13 cellular contexts compared by ENCODE assay signal in genomic region chr2:85642725-85643124, GRCh38. TPM values are rescaled to one million over a fixed set of nuclear protein-coding genes. Genes with fewer than 3 reads are reported as not detected.
DNase-seq lines count a peak whose midpoint lies in the region; ATAC-seq lines count a peak whose summit lies in the region.
"Had no signal": no experiment of that assay in that cellular context is flagged by ENCODE, and none has a peak within 500 bp of the region (broad histone marks: within the 10 kb centered on the region; RNA-seq: fewer than 3 reads in every experiment).

No MANE protein-coding gene starts in this region.

- peak overlapping the region; percentile 33 for H3K4me3 Mint-ChIP-seq in T-helper 17 cell
- H3K4me3 Mint-ChIP-seq in stimulated activated naive CD8-positive, alpha-beta T cell treated with anti-CD3 and anti-CD28 coated beads, Interleukin-15, amount 100 ng/mL, for 72 hours, result no peak overlapping the region
- H3K4me3 Mint-ChIP-seq: brain had no signal

- H3K9me3 ChIP-seq in T-helper 17 cell (ENCODE audit: control insufficient read depth, low read length, poor library complexity, severe bottlenecking), result no peaks in the 10 kb centered on the region
- H3K9me3 ChIP-seq: MG63, tibial artery had no signal

- ATAC-seq in left ventricle myocardium superior, result no peak
- peak; percentile 83 for ATAC-seq in HG02798 (IDR thresholded peaks at IDR 0.05; ENCODE audit: poor library complexity, unreplicated experiment)
- peak; percentile 60 for ATAC-seq in T-helper 17 cell
- ATAC-seq in stimulated activated naive CD8-positive, alpha-beta T cell treated with anti-CD3 and anti-CD28 coated beads, Interleukin-15, amount 100 ng/mL, for 72 hours, result peak; percentile 86
- ATAC-seq in left colon, result no peak

- peaks cover 7% of the 10 kb centered on the region for H3K4me1 Mint-ChIP-seq in T-helper 17 cell
- H3K4me1 Mint-ChIP-seq in stimulated activated naive CD8-positive, alpha-beta T cell treated with anti-CD3 and anti-CD28 coated beads, Interleukin-15, amount 100 ng/mL, for 72 hours, result peaks cover 19% of the 10 kb centered on the region
- H3K4me1 Mint-ChIP-seq: brain had no signal

- peaks cover 3% of the 10 kb centered on the region for H3K36me3 Mint-ChIP-seq in T-helper 17 cell (ENCODE audit: low read depth)

- DNase-seq in cardiac septum (ENCODE audit: low spot score), result peak; percentile 6
- DNase-seq in left ventricle myocardium superior, result no peak
- DNase-seq in T-helper 17 cell, result no peak
- DNase-seq in stimulated activated naive CD8-positive, alpha-beta T cell treated with anti-CD3 and anti-CD28 coated beads, Interleukin-15, amount 100 ng/mL, for 72 hours, result no peak
- no peak for DNase-seq in left colon
- no peak for DNase-seq in RKO (ENCODE audit: low spot score)
- no peak for DNase-seq in Ammon's horn (ENCODE audit: low spot score)
- DNase-seq: hypothalamus; MG63; stimulated activated CD4-positive, alpha-beta T cell treated with anti-CD3 and anti-CD28 coated beads, Interleukin-12 subunit alpha, Interleukin-12 subunit beta, amount 100 ng/mL, for 4 hours; tibial artery had no signal

- no peaks in the 10 kb centered on the region for H3K27me3 Mint-ChIP-seq in T-helper 17 cell
- H3K27me3 Mint-ChIP-seq in stimulated activated naive CD8-positive, alpha-beta T cell treated with anti-CD3 and anti-CD28 coated beads, Interleukin-15, amount 100 ng/mL, for 72 hours, result no peaks in the 10 kb centered on the region
- H3K27me3 Mint-ChIP-seq: brain had no signal

- intact Hi-C loops in cardiac septum (cut with DNase I) (no loop called here), left ventricle myocardium superior (cut with micrococcal nuclease) (no loop called here), left colon (cut with DNase I, micrococcal nuclease) (no loop called here)

- H3K27ac Mint-ChIP-seq in T-helper 17 cell, result peak overlapping the region; percentile 79
- H3K27ac Mint-ChIP-seq in stimulated activated naive CD8-positive, alpha-beta T cell treated with anti-CD3 and anti-CD28 coated beads, Interleukin-15, amount 100 ng/mL, for 72 hours, result peak overlapping the region; percentile 48 to 58
- H3K27ac Mint-ChIP-seq: brain had no signal

- no peaks in the 10 kb centered on the region for H3K9me3 Mint-ChIP-seq in stimulated activated naive CD8-positive, alpha-beta T cell treated with anti-CD3 and anti-CD28 coated beads, Interleukin-15, amount 100 ng/mL, for 72 hours
- H3K9me3 Mint-ChIP-seq: brain had no signal

RNA-seq across cellular contexts. Expression of gene SFTPB, which starts 25.3 kb away (rescaled TPM):
- total RNA-seq in cardiac septum, result not detected
- total RNA-seq in left ventricle myocardium superior, result 0.50 TPM
- total RNA-seq in T-helper 17 cell, result not detected
- not detected for total RNA-seq in left colon

RNA-seq across cellular contexts. Expression of gene USP39, which starts 26.7 kb away (rescaled TPM):
- total RNA-seq in cardiac septum (28.4 TPM), left ventricle myocardium superior (30.0 TPM), T-helper 17 cell (10 to 100 TPM; 46.4 to 54.8 TPM), left colon (10 to 100 TPM; 37.2 TPM)

RNA-seq across cellular contexts. Expression of gene C2orf68, which starts 30.9 kb away (rescaled TPM):
- total RNA-seq in cardiac septum, result 26.3 TPM
- total RNA-seq in left ventricle myocardium superior, result 29.2 TPM
- total RNA-seq in T-helper 17 cell, result 10 to 100 TPM; 31.2 to 37.3 TPM
- total RNA-seq in left colon, result 10 to 100 TPM; 36.1 to 44.7 TPM

RNA-seq across cellular contexts. Expression of gene TMEM150A, which starts 40.2 kb away (rescaled TPM):
- total RNA-seq in cardiac septum, result 11.4 TPM
- total RNA-seq in left ventricle myocardium superior, result 14.9 TPM
- total RNA-seq in T-helper 17 cell, result 1 to 10 TPM; 6.4 to 7.7 TPM
- total RNA-seq in left colon, result 10 to 100 TPM in 1 of 2 donors, 1 to 10 TPM in 1; 10.0 to 10.8 TPM

RNA-seq across cellular contexts. Expression of gene RNF181, which starts 47.2 kb away (rescaled TPM):
- total RNA-seq in cardiac septum, result 82.4 TPM
- 89.9 TPM for total RNA-seq in left ventricle myocardium superior
- total RNA-seq in T-helper 17 cell, result 10 to 100 TPM; 42.8 to 43.3 TPM
- 10 to 100 TPM; 78.8 to 84.2 TPM for total RNA-seq in left colon

Comparison
In these comparisons a context has a peak if more than half of its experiments do, and no peak if none do; other contexts are left out.
1. ATAC-seq: peak in HG02798 (single experiment), T-helper 17 cell (single experiment) and stimulated activated naive CD8-positive, alpha-beta T cell treated with anti-CD3 and anti-CD28 coated beads, Interleukin-15, amount 100 ng/mL, for 72 hours (single experiment); none in left ventricle myocardium superior (single experiment) and left colon (single experiment).